Comparison of ENCODE assay signal across 1 cellular context in the genomic region with DNA sequence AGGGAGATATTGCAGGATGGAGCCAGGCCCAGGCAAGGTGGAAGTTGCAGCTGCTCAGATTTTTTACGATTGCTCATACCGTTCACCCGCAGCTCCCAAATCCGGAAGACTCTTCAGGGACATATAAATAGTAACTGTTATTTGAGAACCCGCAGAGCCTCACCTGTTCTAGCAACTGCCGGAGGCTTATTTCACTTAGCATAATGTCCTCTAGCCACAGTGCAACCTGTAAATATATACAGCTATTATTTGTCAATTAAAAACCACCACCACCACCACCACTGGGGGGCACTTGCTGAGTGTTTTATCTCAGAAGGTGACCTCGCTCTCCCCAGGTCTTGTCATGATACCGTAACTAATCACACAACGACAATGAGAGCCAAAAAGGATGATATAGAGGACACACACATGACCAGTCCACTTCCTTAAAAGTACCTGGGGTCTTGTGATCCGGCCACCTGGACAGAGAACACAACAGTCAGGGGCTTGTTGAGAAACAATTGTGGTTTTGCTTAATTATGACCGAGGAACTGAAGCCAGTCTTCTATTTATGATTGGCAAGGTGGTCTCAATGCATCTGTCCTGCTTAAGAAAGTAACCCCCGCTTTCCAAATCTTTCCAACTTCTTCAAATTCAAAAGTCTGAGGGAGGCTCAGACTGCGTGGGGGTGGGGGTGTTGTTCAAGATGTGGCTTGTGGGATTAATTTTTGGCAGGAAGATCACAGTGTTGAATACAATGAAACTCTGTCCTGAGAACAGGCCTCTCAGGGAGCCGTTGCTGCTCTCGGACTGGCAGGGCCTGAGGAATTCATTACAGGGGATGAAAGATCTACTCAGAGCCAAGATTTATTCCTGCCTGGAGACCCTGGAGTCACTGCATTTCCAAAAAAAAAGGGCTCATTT.
TF ChIP-seq lines count a peak whose summit lies in the region.

No MANE protein-coding gene starts in this region.

TF ChIP-seq in GM12878, 131 proteins besides CTCF, POLR2A, EP300 and RAD21 (continued from another document):
- TF ChIP-seq, protein P1, sequence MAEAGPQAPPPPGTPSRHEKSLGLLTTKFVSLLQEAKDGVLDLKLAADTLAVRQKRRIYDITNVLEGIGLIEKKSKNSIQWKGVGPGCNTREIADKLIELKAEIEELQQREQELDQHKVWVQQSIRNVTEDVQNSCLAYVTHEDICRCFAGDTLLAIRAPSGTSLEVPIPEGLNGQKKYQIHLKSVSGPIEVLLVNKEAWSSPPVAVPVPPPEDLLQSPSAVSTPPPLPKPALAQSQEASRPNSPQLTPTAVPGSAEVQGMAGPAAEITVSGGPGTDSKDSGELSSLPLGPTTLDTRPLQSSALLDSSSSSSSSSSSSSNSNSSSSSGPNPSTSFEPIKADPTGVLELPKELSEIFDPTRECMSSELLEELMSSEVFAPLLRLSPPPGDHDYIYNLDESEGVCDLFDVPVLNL (IDR thresholded peaks at IDR 0.05; ENCODE audit: low read depth, low read length): no peak
- TF ChIP-seq RAD51 (IDR thresholded peaks at IDR 0.05): peak; percentile 52; the same call in 1 of the 2 replicates
- TF ChIP-seq RUNX3 (IDR thresholded peaks at IDR 0.05; ENCODE audit: low read length): peak; percentile 59; the same call in 1 of the 2 replicates
- peak; percentile 24; the same call in 1 of the 2 replicates for TF ChIP-seq ATF7 (IDR thresholded peaks at IDR 0.05; ENCODE audit: low read depth)
- TF ChIP-seq, protein P2, sequence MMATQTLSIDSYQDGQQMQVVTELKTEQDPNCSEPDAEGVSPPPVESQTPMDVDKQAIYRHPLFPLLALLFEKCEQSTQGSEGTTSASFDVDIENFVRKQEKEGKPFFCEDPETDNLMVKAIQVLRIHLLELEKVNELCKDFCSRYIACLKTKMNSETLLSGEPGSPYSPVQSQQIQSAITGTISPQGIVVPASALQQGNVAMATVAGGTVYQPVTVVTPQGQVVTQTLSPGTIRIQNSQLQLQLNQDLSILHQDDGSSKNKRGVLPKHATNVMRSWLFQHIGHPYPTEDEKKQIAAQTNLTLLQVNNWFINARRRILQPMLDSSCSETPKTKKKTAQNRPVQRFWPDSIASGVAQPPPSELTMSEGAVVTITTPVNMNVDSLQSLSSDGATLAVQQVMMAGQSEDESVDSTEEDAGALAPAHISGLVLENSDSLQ (IDR thresholded peaks at IDR 0.05): 0 out of 2 replicates have a peak, but pooled peaks have one; percentile 27
- TF ChIP-seq IKZF1 (conservative IDR thresholded peaks at IDR 0.05): 0 out of 2 replicates have a peak, but pooled peaks have one; percentile 26
- TF ChIP-seq, protein P3, sequence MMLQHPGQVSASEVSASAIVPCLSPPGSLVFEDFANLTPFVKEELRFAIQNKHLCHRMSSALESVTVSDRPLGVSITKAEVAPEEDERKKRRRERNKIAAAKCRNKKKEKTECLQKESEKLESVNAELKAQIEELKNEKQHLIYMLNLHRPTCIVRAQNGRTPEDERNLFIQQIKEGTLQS (IDR thresholded peaks at IDR 0.05; ENCODE audit: borderline replicate concordance, extremely low read depth, low read depth, low read length): no peak
- 0 out of 2 replicates have a peak, but pooled peaks have one; percentile 51 for TF ChIP-seq CBX5 (IDR thresholded peaks at IDR 0.05; ENCODE audit: low read depth)
- peak in 1 of 2 experiments; percentile 17; a peak in 1 of 4 replicates for TF ChIP-seq BHLHE40 (IDR thresholded peaks at IDR 0.05; ENCODE audit: borderline replicate concordance in 1 of 2, low read depth in 2 of 2, low read length in 1 of 2)
- no peak for TF ChIP-seq SMARCA5 (IDR thresholded peaks at IDR 0.05)
- TF ChIP-seq POU2F2 (IDR thresholded peaks at IDR 0.05; ENCODE audit: borderline replicate concordance, low read depth, low read length): no peak
- peak; percentile 72 for TF ChIP-seq NR2F1 (conservative IDR thresholded peaks at IDR 0.05)
- TF ChIP-seq, protein P4, sequence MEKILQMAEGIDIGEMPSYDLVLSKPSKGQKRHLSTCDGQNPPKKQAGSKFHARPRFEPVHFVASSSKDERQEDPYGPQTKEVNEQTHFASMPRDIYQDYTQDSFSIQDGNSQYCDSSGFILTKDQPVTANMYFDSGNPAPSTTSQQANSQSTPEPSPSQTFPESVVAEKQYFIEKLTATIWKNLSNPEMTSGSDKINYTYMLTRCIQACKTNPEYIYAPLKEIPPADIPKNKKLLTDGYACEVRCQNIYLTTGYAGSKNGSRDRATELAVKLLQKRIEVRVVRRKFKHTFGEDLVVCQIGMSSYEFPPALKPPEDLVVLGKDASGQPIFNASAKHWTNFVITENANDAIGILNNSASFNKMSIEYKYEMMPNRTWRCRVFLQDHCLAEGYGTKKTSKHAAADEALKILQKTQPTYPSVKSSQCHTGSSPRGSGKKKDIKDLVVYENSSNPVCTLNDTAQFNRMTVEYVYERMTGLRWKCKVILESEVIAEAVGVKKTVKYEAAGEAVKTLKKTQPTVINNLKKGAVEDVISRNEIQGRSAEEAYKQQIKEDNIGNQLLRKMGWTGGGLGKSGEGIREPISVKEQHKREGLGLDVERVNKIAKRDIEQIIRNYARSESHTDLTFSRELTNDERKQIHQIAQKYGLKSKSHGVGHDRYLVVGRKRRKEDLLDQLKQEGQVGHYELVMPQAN (conservative IDR thresholded peaks at IDR 0.05): no peak
- peak in 1 of 2 experiments; percentile 21; a peak in 1 of 4 replicates for TF ChIP-seq IKZF2 (IDR thresholded peaks at IDR 0.05)
- no peak for TF ChIP-seq ESRRA (IDR thresholded peaks at IDR 0.05; ENCODE audit: low read length)
